In the genomic region with DNA sequence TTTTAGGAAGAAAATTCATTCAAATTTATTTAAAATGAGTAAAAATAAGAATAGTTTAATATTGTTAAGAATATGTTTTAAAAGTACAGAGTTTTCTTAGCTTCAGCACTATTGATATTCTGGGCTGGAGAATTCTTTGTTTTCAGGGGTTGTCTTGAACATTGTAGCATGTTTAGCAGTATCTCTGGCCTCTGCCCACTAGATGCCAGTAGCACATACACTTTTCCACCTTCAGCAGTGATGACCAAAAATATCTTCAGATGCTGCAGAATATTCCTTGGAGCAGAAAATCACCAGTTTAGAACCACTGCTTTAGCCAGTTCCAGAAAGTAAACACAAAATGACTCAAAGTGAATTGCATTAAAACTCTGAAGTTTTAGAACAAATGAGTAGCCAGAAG, we compare ENCODE assay signal across 9 cellular contexts. TPM values are rescaled to one million over a fixed set of nuclear protein-coding genes. Genes with fewer than 3 reads are reported as not detected.
DNase-seq lines count a peak whose midpoint lies in the region; ATAC-seq and TF ChIP-seq lines count a peak whose summit lies in the region.
"Had no signal": no experiment of that assay in that cellular context is flagged by ENCODE, and none has a peak within 500 bp of the region (broad histone marks: within the 10 kb centered on the region; RNA-seq: fewer than 3 reads in every experiment).

No MANE protein-coding gene starts in this region.

- no peaks in the 10 kb centered on the region for H3K27me3 ChIP-seq in endodermal cell (ENCODE audit: control insufficient read depth, insufficient read depth, low read length, poor library complexity, severe bottlenecking)
- H3K27me3 ChIP-seq: pancreas had no signal

- ATAC-seq in GM18861 (IDR thresholded peaks at IDR 0.05; ENCODE audit: unreplicated experiment) (no peak), HG03039 (IDR thresholded peaks at IDR 0.05; ENCODE audit: unreplicated experiment) (no peak), HG03175 (IDR thresholded peaks at IDR 0.05; ENCODE audit: unreplicated experiment) (no peak)

- DNase-seq in GM13976 (ENCODE audit: low spot score) (no peak), NCI-H2227 (lab: John Stamatoyannopoulos, UW; ENCODE audit: unreplicated experiment) (peak; percentile 15), endodermal cell (no peak), neural crest cell (ENCODE audit: low read depth, low spot score) (no peak)
- DNase-seq: activated naive CD4-positive, alpha-beta T cell treated with anti-CD3 and anti-CD28 coated beads, Interleukin-2, amount 50 U/mL, for 16 hours; pancreas had no signal

- no peaks in the 10 kb centered on the region for H3K4me1 ChIP-seq in endodermal cell (ENCODE audit: control insufficient read depth, insufficient read depth, low read length)
- H3K4me1 ChIP-seq: pancreas had no signal

- TF ChIP-seq CTCF in GM13976 (IDR thresholded peaks at IDR 0.05; ENCODE audit: borderline replicate concordance, control extremely low read depth, extremely low read depth, insufficient read depth, missing control alignments) (peak; percentile 13), endodermal cell (conservative IDR thresholded peaks at IDR 0.05) (peak; percentile 72), neural crest cell (conservative IDR thresholded peaks at IDR 0.05) (peak; percentile 60)

- H3K4me3 ChIP-seq in endodermal cell (ENCODE audit: low read length), result no peak overlapping the region
- H3K4me3 ChIP-seq: pancreas had no signal

- no peaks in the 10 kb centered on the region for H3K4me1 Mint-ChIP-seq in endodermal cell
- H3K4me1 Mint-ChIP-seq in neural crest cell, result peaks cover 14% of the 10 kb centered on the region

- H3K4me3 Mint-ChIP-seq in endodermal cell (no peak overlapping the region), neural crest cell (no peak overlapping the region)

- no peak overlapping the region for H3K27ac Mint-ChIP-seq in endodermal cell
- no peak overlapping the region for H3K27ac Mint-ChIP-seq in neural crest cell (ENCODE audit: unreplicated experiment)

- H3K27ac ChIP-seq in endodermal cell (ENCODE audit: low read depth, low read length), result no peak overlapping the region
- H3K27ac ChIP-seq: pancreas had no signal

- H3K36me3 Mint-ChIP-seq in endodermal cell (ENCODE audit: low read depth), result peaks cover 5% of the 10 kb centered on the region
- peaks cover 9% of the 10 kb centered on the region for H3K36me3 Mint-ChIP-seq in neural crest cell (ENCODE audit: low read depth)

- no peak overlapping the region for H3K9ac ChIP-seq in endodermal cell (ENCODE audit: extremely low read depth, low read length, poor library complexity, severe bottlenecking)

- no peaks in the 10 kb centered on the region for H3K9me3 ChIP-seq in endodermal cell (ENCODE audit: control insufficient read depth, low read length)
- H3K9me3 ChIP-seq: pancreas had no signal

- no peaks in the 10 kb centered on the region for H3K9me3 Mint-ChIP-seq in endodermal cell
- no peaks in the 10 kb centered on the region for H3K9me3 Mint-ChIP-seq in neural crest cell

- H3K27me3 Mint-ChIP-seq in endodermal cell (ENCODE audit: insufficient read depth) (no peaks in the 10 kb centered on the region), neural crest cell (ENCODE audit: low read depth) (no peaks in the 10 kb centered on the region)

- in situ Hi-C loops in GM13976 (cut with MboI; ENCODE audit: low sequenced_read_pairs, unreplicated experiment), result loop anchor here (25.0 kb wide), 1 partner anchor 340 kb away; no protein-coding TSS in a partner anchor

- H3K36me3 ChIP-seq in endodermal cell (ENCODE audit: control insufficient read depth, insufficient read depth, low read length), result no peaks in the 10 kb centered on the region
- H3K36me3 ChIP-seq: pancreas had no signal

RNA-seq across cellular contexts. Expression of a gene that starts 19.4 kb away (rescaled TPM):
- total RNA-seq in endodermal cell (10 to 100 TPM; 23.5 to 47.4 TPM), neural crest cell (18.9 and 19.2 TPM in 2 replicates)
- polyA plus RNA-seq in endodermal cell (2013, experiment 1 of 2), result 29.4 TPM
- polyA plus RNA-seq in endodermal cell (2013, experiment 2 of 2), result 30.1 TPM

Comparison
In these comparisons a context has a peak if more than half of its experiments do, and no peak if none do; other contexts are left out.
1. CTCF ChIP-seq: peak in every context shown above with its lines; median percentile 72 in endodermal cell; 60 in neural crest cell; 13 in GM13976.